In genomic region chr17:8060274-8060673, GRCh38 we compare ENCODE assay signal across 8 cellular contexts. TPM values are rescaled to one million over a fixed set of nuclear protein-coding genes. Genes with fewer than 3 reads are reported as not detected.
DNase-seq lines count a peak whose midpoint lies in the region; ATAC-seq and TF ChIP-seq lines count a peak whose summit lies in the region.

No MANE protein-coding gene starts in this region.

- no TSS peak for BruUV-seq in Calu3 (replicated peaks; lab: Mats Ljungman, UMichigan)

- no peaks in the 10 kb centered on the region for H3K36me3 Mint-ChIP-seq in Calu3 (ENCODE audit: insufficient read depth, unreplicated experiment)
- no peaks in the 10 kb centered on the region for H3K36me3 Mint-ChIP-seq in activated naive CD4-positive, alpha-beta T cell treated with anti-CD3 and anti-CD28 coated beads for 36 hours (ENCODE audit: low read depth)

- H3K18ac ChIP-seq in trophoblast cell (ENCODE audit: low read length), result no peak overlapping the region

- H3K27ac ChIP-seq in trophoblast cell (ENCODE audit: low read depth, low read length), result no peak overlapping the region

- no CpG with 5 or more reads among the region's 10 CpGs for WGBS in trophoblast cell (ENCODE audit: extremely low coverage, insufficient coverage, insufficient read length)

- no peak overlapping the region for H2BK12ac ChIP-seq in trophoblast cell (ENCODE audit: low read length)

- peaks cover 17% of the 10 kb centered on the region for H3K27me3 ChIP-seq in trophoblast cell (ENCODE audit: insufficient read depth, low read length)

- ATAC-seq in HG03039 (IDR thresholded peaks at IDR 0.05; ENCODE audit: unreplicated experiment), result no peak
- no peak for ATAC-seq in GM21529 (IDR thresholded peaks at IDR 0.05; ENCODE audit: unreplicated experiment)

- no peak overlapping the region for H2BK5ac ChIP-seq in trophoblast cell (ENCODE audit: low read depth, low read length, poor library complexity)

- no peak overlapping the region for H3K4me3 ChIP-seq in trophoblast cell (ENCODE audit: low read depth, low read length)

- no peak overlapping the region for H4K8ac ChIP-seq in trophoblast cell (ENCODE audit: low read depth, low read length)

- H2AK5ac ChIP-seq in trophoblast cell (ENCODE audit: low read length), result no peak overlapping the region

- H3K4me1 Mint-ChIP-seq in Calu3 (ENCODE audit: low read depth, unreplicated experiment), result peaks cover 25% of the 10 kb centered on the region
- H3K4me1 Mint-ChIP-seq in activated naive CD4-positive, alpha-beta T cell treated with anti-CD3 and anti-CD28 coated beads for 36 hours (ENCODE audit: low read depth), result peaks cover 3% of the 10 kb centered on the region

- H3K4me3 Mint-ChIP-seq in Calu3 (ENCODE audit: low read depth, unreplicated experiment), result no peak overlapping the region
- H3K4me3 Mint-ChIP-seq in activated naive CD4-positive, alpha-beta T cell treated with anti-CD3 and anti-CD28 coated beads for 36 hours, result no peak overlapping the region

- H4K12ac ChIP-seq in trophoblast cell (ENCODE audit: low read depth, low read length), result no peak overlapping the region

- no peak overlapping the region for H4K91ac ChIP-seq in trophoblast cell (ENCODE audit: low read depth, low read length)

- H3K14ac ChIP-seq in trophoblast cell (ENCODE audit: low read length), result no peak overlapping the region

- DNase-seq in Calu3 (peak; percentile 67), HuH-7 (ENCODE audit: low spot score) (peak; percentile 72), globus pallidus (ENCODE audit: low spot score) (peak; percentile 81), trophoblast cell (peak; percentile 54 to 97)
- DNase-seq in activated naive CD4-positive, alpha-beta T cell treated with anti-CD3 and anti-CD28 coated beads for 36 hours, result peak; percentile 76

- no peaks in the 10 kb centered on the region for H3K36me3 ChIP-seq in trophoblast cell (ENCODE audit: control insufficient read depth in 1 of 2, insufficient read depth in 2 of 2, low read length in 2 of 2)

- no peak overlapping the region for H2AFZ ChIP-seq in trophoblast cell (ENCODE audit: insufficient read depth, low read length, poor library complexity)

- H3K4me1 ChIP-seq in trophoblast cell (ENCODE audit: control insufficient read depth in 1 of 2, insufficient read depth in 2 of 2, low read length in 2 of 2), result peaks cover 0 to 3% of the 10 kb centered on the region in 2 experiments

- TF ChIP-seq CTCF in Calu3 (IDR thresholded peaks at IDR 0.05; ENCODE audit: unreplicated experiment), result peak; percentile 23

- no peaks in the 10 kb centered on the region for H3K9me3 ChIP-seq in trophoblast cell (ENCODE audit: insufficient read depth, low read depth, low read length)

- peaks cover 3% of the 10 kb centered on the region for H3K79me1 ChIP-seq in trophoblast cell (ENCODE audit: low read length)

- no peak overlapping the region for H3K9ac ChIP-seq in trophoblast cell (ENCODE audit: low read length)

- H3K4ac ChIP-seq in trophoblast cell (ENCODE audit: low read depth, low read length), result no peak overlapping the region

- H3K9me3 Mint-ChIP-seq in Calu3 (ENCODE audit: low read depth, unreplicated experiment), result no peaks in the 10 kb centered on the region
- H3K9me3 Mint-ChIP-seq in activated naive CD4-positive, alpha-beta T cell treated with anti-CD3 and anti-CD28 coated beads for 36 hours, result no peaks in the 10 kb centered on the region

- no peak overlapping the region for H2BK120ac ChIP-seq in trophoblast cell (ENCODE audit: insufficient read depth, low read length, poor library complexity)

- no peak overlapping the region for H3K23ac ChIP-seq in trophoblast cell (ENCODE audit: low read length)

- H3K79me2 ChIP-seq in trophoblast cell (ENCODE audit: control insufficient read depth, insufficient read depth, low read length, poor library complexity), result no peaks in the 10 kb centered on the region

- intact Hi-C loops in Calu3 (cut with micrococcal nuclease; ENCODE audit: unreplicated experiment), result loop anchor here (5.0 kb wide), 1 partner anchor 57 kb away; the partner anchor contains the start of gene ALOXE3
- intact Hi-C loops in activated naive CD4-positive, alpha-beta T cell treated with anti-CD3 and anti-CD28 coated beads for 36 hours (cut with micrococcal nuclease), result loop anchor here (1.0 to 2.0 kb wide), 4 partner anchors 19 to 240 kb away; partner anchors contain the start of gene ALOXE3

- CTCF ChIA-PET in Calu3 (lab: Charles Lee), result interaction anchor here (0.6 to 1.7 kb wide), 10 partner anchors 9 to 317 kb away, joined by 3 to 11 read pairs (median 4); partner anchors contain the start of genes ALOXE3 and KRABD2
- CTCF ChIA-PET in activated naive CD4-positive, alpha-beta T cell treated with anti-CD3 and anti-CD28 coated beads for 36 hours (lab: Charles Lee), result interaction anchor here (0.6 to 8.4 kb wide), 27 partner anchors 14 to 401 kb away, joined by 3 to 204 read pairs (median 6); partner anchors contain the start of gene GUCY2D

- peaks cover 75% of the 10 kb centered on the region for H3K27me3 Mint-ChIP-seq in Calu3 (ENCODE audit: unreplicated experiment)
- peaks cover 70% of the 10 kb centered on the region for H3K27me3 Mint-ChIP-seq in activated naive CD4-positive, alpha-beta T cell treated with anti-CD3 and anti-CD28 coated beads for 36 hours (ENCODE audit: low read depth)

- H3K4me2 ChIP-seq in trophoblast cell (ENCODE audit: low read length), result no peak overlapping the region

- H3K27ac Mint-ChIP-seq in Calu3 (ENCODE audit: unreplicated experiment), result no peak overlapping the region
- H3K27ac Mint-ChIP-seq in activated naive CD4-positive, alpha-beta T cell treated with anti-CD3 and anti-CD28 coated beads for 36 hours, result no peak overlapping the region

TF ChIP-seq in PFSK-1, 5 proteins besides CTCF, POLR2A, EP300 and RAD21:
- no peak for TF ChIP-seq POLR2AphosphoS5 (IDR thresholded peaks at IDR 0.05; ENCODE audit: low read depth, low read length)
- TF ChIP-seq TAF1 (IDR thresholded peaks at IDR 0.05; ENCODE audit: borderline replicate concordance, insufficient read depth, low read length), result no peak
- peak; percentile 49 to 87; a peak in 2 of 4 replicates for TF ChIP-seq REST (IDR thresholded peaks at IDR 0.05; ENCODE audit: insufficient read depth in 1 of 2, low read depth in 2 of 2, low read length in 2 of 2)
- TF ChIP-seq SIN3A (IDR thresholded peaks at IDR 0.05; ENCODE audit: borderline replicate concordance, insufficient read depth, low read length), result no peak
- TF ChIP-seq FOXP2 (optimal IDR thresholded peaks at IDR 0.05; ENCODE audit: borderline replicate concordance, extremely low read depth, extremely low read length, insufficient read depth), result no peak

RNA-seq across cellular contexts. Expression of gene ALOX15B, which starts 21.4 kb away (rescaled TPM):
- total RNA-seq in Calu3 (2022), result not detected in 2 replicates
- polyA plus RNA-seq in PFSK-1 (2012; ENCODE audit: insufficient read length, low read depth), result not detected
- not detected for total RNA-seq in activated naive CD4-positive, alpha-beta T cell treated with anti-CD3 and anti-CD28 coated beads for 36 hours
- polyA plus RNA-seq in trophoblast cell (2013), result 1.2 and 1.4 TPM in 2 replicates

RNA-seq across cellular contexts. Expression of gene ALOX12B, which starts 27.2 kb away (rescaled TPM):
- total RNA-seq in Calu3 (2022), result not detected in 2 replicates
- 0.72 TPM for polyA plus RNA-seq in PFSK-1 (2012; ENCODE audit: insufficient read length, low read depth)
- 1 to 10 TPM; 2.0 to 2.1 TPM for total RNA-seq in activated naive CD4-positive, alpha-beta T cell treated with anti-CD3 and anti-CD28 coated beads for 36 hours
- 0.07 and 0.08 TPM in 2 replicates for polyA plus RNA-seq in trophoblast cell (2013)

RNA-seq across cellular contexts. Expression of gene GUCY2D, which starts 57.9 kb away (rescaled TPM):
- not detected in 2 replicates for total RNA-seq in Calu3 (2022)
- not detected for polyA plus RNA-seq in PFSK-1 (2012; ENCODE audit: insufficient read length, low read depth)
- not detected for total RNA-seq in activated naive CD4-positive, alpha-beta T cell treated with anti-CD3 and anti-CD28 coated beads for 36 hours
- 0.30 and 0.39 TPM in 2 replicates for polyA plus RNA-seq in trophoblast cell (2013)

RNA-seq across cellular contexts. Expression of gene ALOXE3, which starts 58.0 kb away (rescaled TPM):
- total RNA-seq in Calu3 (2022), result 0.20 TPM in 1 of 2 replicates, not detected in the other
- 0.93 TPM for polyA plus RNA-seq in PFSK-1 (2012; ENCODE audit: insufficient read length, low read depth)
- not detected for total RNA-seq in activated naive CD4-positive, alpha-beta T cell treated with anti-CD3 and anti-CD28 coated beads for 36 hours
- polyA plus RNA-seq in trophoblast cell (2013), result 0.26 and 0.31 TPM in 2 replicates
